Comparison of ENCODE assay signal across 8 cellular contexts in genomic region chr1:160346471-160346870, GRCh38. TPM values are rescaled to one million over a fixed set of nuclear protein-coding genes. Genes with fewer than 3 reads are reported as not detected.
"Had no signal": no experiment of that assay in that cellular context is flagged by ENCODE, and none has a peak within 500 bp of the region (broad histone marks: within the 10 kb centered on the region; RNA-seq: fewer than 3 reads in every experiment).

No MANE protein-coding gene starts in this region.

RNA-seq across cellular contexts. Expression of gene NHLH1, which starts 20.4 kb away (rescaled TPM):
- total RNA-seq: left ventricle myocardium superior, right atrium auricular region, smooth muscle cell, transverse colon, uterus had no signal
- polyA plus RNA-seq: naive thymus-derived CD8-positive, alpha-beta T cell had no signal

RNA-seq across cellular contexts. Expression of gene VANGL2, which starts 53.9 kb away (rescaled TPM):
- total RNA-seq: activated CD8-positive, alpha-beta T cell treated with anti-CD3 and anti-CD28 coated beads, Interleukin-2, amount 10 ng/mL, durations not matched to agents 7 days and 5 days; pulmonary artery endothelial cell had no signal
- polyA plus RNA-seq: naive thymus-derived CD8-positive, alpha-beta T cell had no signal
